14 cellular contexts compared by ENCODE assay signal in the genomic region with DNA sequence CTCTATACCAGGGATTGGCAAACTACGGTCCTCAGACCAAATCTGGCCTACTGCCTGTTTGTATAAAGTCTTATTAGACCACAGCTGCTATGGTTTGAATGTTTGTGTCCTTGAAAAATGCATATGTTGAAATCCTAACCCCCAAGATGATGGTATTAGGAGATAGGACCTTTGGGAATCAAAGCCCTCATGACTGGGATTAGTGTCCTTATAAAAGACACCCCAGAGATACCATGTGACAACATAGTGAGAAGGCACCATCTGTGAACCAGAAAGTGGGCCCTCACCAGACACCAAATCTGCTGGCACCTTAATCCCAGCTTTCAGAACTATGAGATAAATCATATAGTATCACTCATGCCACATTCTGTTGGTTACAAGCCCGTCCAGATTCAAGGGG.
"Had no signal": no experiment of that assay in that cellular context is flagged by ENCODE, and none has a peak within 500 bp of the region (broad histone marks: within the 10 kb centered on the region; RNA-seq: fewer than 3 reads in every experiment).

No MANE protein-coding gene starts in this region.

- H3K4me3 ChIP-seq: lung, neural progenitor cell, sigmoid colon had no signal

- ATAC-seq: activated CD8-positive, alpha-beta T cell treated with anti-CD3 and anti-CD28 coated beads, Interleukin-2, amount 10 ng/mL, durations not matched to agents 7 days and 5 days; effector memory CD8-positive, alpha-beta T cell had no signal

- H3K9me3 ChIP-seq: sigmoid colon had no signal

- H3K4me2 ChIP-seq: neural progenitor cell had no signal

- H3K27ac ChIP-seq: epithelial cell of prostate, neural progenitor cell, sigmoid colon had no signal

- DNase-seq: activated CD4-positive, alpha-beta T cell treated with anti-CD3 and anti-CD28 coated beads for 1 hour; activated CD8-positive, alpha-beta memory T cell treated with anti-CD3 and anti-CD28 coated beads, Interleukin-2, amount 50 U/mL, for 48 hours; activated CD8-positive, alpha-beta T cell treated with anti-CD3 and anti-CD28 coated beads, Interleukin-2, amount 10 ng/mL, durations not matched to agents 7 days and 5 days; activated naive CD4-positive, alpha-beta T cell; dermis blood vessel endothelial cell; effector memory CD8-positive, alpha-beta T cell; islet precursor cell; naive B cell; sigmoid colon; stimulated activated CD4-positive, alpha-beta T cell treated with anti-CD3 and anti-CD28 coated beads, Interleukin-1b, Interleukin-23, amount 100 ng/mL, for 48 hours; T-helper 9 cell had no signal

- H2AFZ ChIP-seq: neural progenitor cell had no signal

- H3K36me3 ChIP-seq: neural progenitor cell had no signal

- H3K27me3 ChIP-seq: neural progenitor cell, sigmoid colon had no signal

- H3K9ac ChIP-seq: neural progenitor cell had no signal

- H3K4me1 ChIP-seq: neural progenitor cell, sigmoid colon had no signal
